ENCODE assay signal across 8 cellular contexts in genomic region chr5:157290981-157291711, GRCh38.
A peak's percentile ranks its signal among the peaks of the same experiment; 100 is the strongest.
DNase-seq lines count a peak whose midpoint lies in the region; ATAC-seq and TF ChIP-seq lines count a peak whose summit lies in the region.

No MANE protein-coding gene starts in this region.

- CTCF ChIA-PET in HEK293T (lab: Yijun Ruan, JAX): no interaction called here

- peak; percentile 88 for ATAC-seq in HG02610 (IDR thresholded peaks at IDR 0.05; ENCODE audit: unreplicated experiment)

- DNase-seq in NOMO-1 treated with DMSO at 0.1 percent for 48 hours (lab: John Stamatoyannopoulos, UW; ENCODE audit: unreplicated experiment) (peak; percentile 33), NOMO-1 treated with dmso at 0.1 percent for 144 hours (lab: John Stamatoyannopoulos, UW; ENCODE audit: unreplicated experiment) (no peak), NCI-H226 (peak; percentile 34), kidney tubule cell (ENCODE audit: low spot score) (peak; percentile 99), DMS114 treated with DMSO at 0.1 percent for 48 hours (lab: John Stamatoyannopoulos, UW; ENCODE audit: unreplicated experiment) (no peak), nucleus accumbens (lab: John Stamatoyannopoulos, UW) (no peak), HEK293T (ENCODE audit: extremely low spot score) (no peak)

- POLR2A ChIA-PET in HEK293T (lab: Yijun Ruan, JAX): no interaction called here

TF ChIP-seq in HEK293T, 16 proteins besides CTCF, POLR2A, EP300 and RAD21:
- TF ChIP-seq ZNF384 (IDR thresholded peaks at IDR 0.05) (no peak), LEF1 (IDR thresholded peaks at IDR 0.05; ENCODE audit: borderline replicate concordance) (no peak), HDGF (IDR thresholded peaks at IDR 0.05; ENCODE audit: borderline replicate concordance) (no peak), BHLHE40 (IDR thresholded peaks at IDR 0.05; ENCODE audit: borderline replicate concordance) (no peak), FOXA1 (IDR thresholded peaks at IDR 0.05) (no peak), CTBP1 (IDR thresholded peaks at IDR 0.05; ENCODE audit: borderline replicate concordance) (no peak), SUZ12 (IDR thresholded peaks at IDR 0.05) (no peak), FOXM1 (IDR thresholded peaks at IDR 0.05; ENCODE audit: borderline replicate concordance) (no peak), ELF4 (IDR thresholded peaks at IDR 0.05) (no peak), NFRKB (IDR thresholded peaks at IDR 0.05) (no peak)

Comparison
In these comparisons a context has a peak if more than half of its experiments do, and no peak if none do; other contexts are left out.
1. DNase-seq: peak in NOMO-1 treated with DMSO at 0.1 percent for 48 hours (single experiment), NCI-H226 (single experiment) and kidney tubule cell (single experiment); none in NOMO-1 treated with dmso at 0.1 percent for 144 hours (single experiment), DMS114 treated with DMSO at 0.1 percent for 48 hours (single experiment), nucleus accumbens (0 of 56) and HEK293T (single experiment).